8 cellular contexts compared by ENCODE assay signal in genomic region chr6:166862287-166862977, GRCh38.
DNase-seq lines count a peak whose midpoint lies in the region; ATAC-seq and TF ChIP-seq lines count a peak whose summit lies in the region.

No MANE protein-coding gene starts in this region.

- no TSS peak for BruUV-seq in Calu3 (replicated peaks; lab: Mats Ljungman, UMichigan)
- BruUV-seq in PC-3 (replicated peaks; lab: Mats Ljungman, UMichigan) = no TSS peak

- intact Hi-C loops in Calu3 (cut with micrococcal nuclease; ENCODE audit: unreplicated experiment) = loop anchor here (5.0 kb wide), 1 partner anchor 75 kb away; no protein-coding TSS in a partner anchor
- intact Hi-C loops in PC-3 (cut with micrococcal nuclease) = no loop called here
- intact Hi-C loops in ascending aorta (cut with DNase I) = no loop called here

- H4K20me1 ChIP-seq in PC-3 (ENCODE audit: low read length) = no peaks in the 10 kb centered on the region

- TF ChIP-seq CTCF in Calu3 (IDR thresholded peaks at IDR 0.05; ENCODE audit: unreplicated experiment) (no peak), PC-3 (conservative IDR thresholded peaks at IDR 0.05; ENCODE audit: low read depth, low read length) (no peak), ascending aorta (IDR thresholded peaks at IDR 0.05) (peak in 1 of 3 experiments; percentile 36)

- no peaks in the 10 kb centered on the region for H3K9me3 Mint-ChIP-seq in Calu3 (ENCODE audit: low read depth, unreplicated experiment)

- H3F3A ChIP-seq in PC-3 (ENCODE audit: low read length, unreplicated experiment) = no peaks in the 10 kb centered on the region

- no peak overlapping the region for H3K27ac Mint-ChIP-seq in Calu3 (ENCODE audit: unreplicated experiment)

- no peaks in the 10 kb centered on the region for H3K79me2 ChIP-seq in PC-3 (ENCODE audit: low read length)

- H3K27ac ChIP-seq in PC-3 (ENCODE audit: low read length) (no peak overlapping the region), ascending aorta (no peak overlapping the region), iPS-18a (ENCODE audit: low read length) (no peak overlapping the region), skeletal muscle tissue (ENCODE audit: low read depth, low read length) (no peak overlapping the region)

- H3K4me2 ChIP-seq in PC-3 (ENCODE audit: low read length) = peak overlapping the region; percentile 70

- POLR2A ChIA-PET in PC-3 (lab: Charles Lee; ENCODE audit: unreplicated experiment) = no interaction called here

- no peaks in the 10 kb centered on the region for H3K36me3 ChIP-seq in PC-3 (ENCODE audit: low read depth, low read length)
- no peaks in the 10 kb centered on the region for H3K36me3 ChIP-seq in ascending aorta
- no peaks in the 10 kb centered on the region for H3K36me3 ChIP-seq in iPS-18a (ENCODE audit: control insufficient read depth, low read depth, low read length)
- H3K36me3 ChIP-seq in skeletal muscle tissue (ENCODE audit: control insufficient read depth in 3 of 3, insufficient read depth in 3 of 3, low read length in 3 of 3) = no peaks in the 10 kb centered on the region

- H3K4me1 ChIP-seq in PC-3 (ENCODE audit: insufficient read depth, low read length) = no peaks in the 10 kb centered on the region
- peaks cover 3 to 6% of the 10 kb centered on the region in 2 donors for H3K4me1 ChIP-seq in ascending aorta
- H3K4me1 ChIP-seq in iPS-18a (ENCODE audit: control insufficient read depth, low read depth, low read length) = peaks cover 7% of the 10 kb centered on the region
- H3K4me1 ChIP-seq in skeletal muscle tissue (ENCODE audit: control insufficient read depth in 3 of 3, insufficient read depth in 3 of 3, low read length in 3 of 3) = peaks cover 0 to 5% (median 0%) of the 10 kb centered on the region in 3 donors

- DNase-seq in Calu3 (peak; percentile 39), PC-3 (no peak), ascending aorta (ENCODE audit: low spot score in 2 of 2) (no peak), GDM1 (lab: John Stamatoyannopoulos, UW) (no peak)
- DNase-seq in NK-92 treated with Interleukin-12 subunit alpha and Interleukin-12 subunit beta, amount 100 ng/mL, for 24 hours (lab: John Stamatoyannopoulos, UW) = no peak

- peak overlapping the region; percentile 80 for H3K4me3 Mint-ChIP-seq in Calu3 (ENCODE audit: low read depth, unreplicated experiment)

- peaks cover 53% of the 10 kb centered on the region for H3K27me3 Mint-ChIP-seq in Calu3 (ENCODE audit: unreplicated experiment)

- peak; percentile 44 for ATAC-seq in GM21786 (IDR thresholded peaks at IDR 0.05; ENCODE audit: unreplicated experiment)
- ATAC-seq in PC-3 = peak; percentile 35; the same call in 1 of the 2 replicates

- CTCF ChIA-PET in Calu3 (lab: Charles Lee) = interaction anchor here (0.6 to 1.5 kb wide), 3 partner anchors 13 to 373 kb away, joined by 3 to 4 read pairs (median 3); no protein-coding TSS in a partner anchor
- CTCF ChIA-PET in PC-3 (lab: Charles Lee) = no interaction called here

- H3K4me1 Mint-ChIP-seq in Calu3 (ENCODE audit: low read depth, unreplicated experiment) = no peaks in the 10 kb centered on the region

- peaks cover 11% of the 10 kb centered on the region for H3K36me3 Mint-ChIP-seq in Calu3 (ENCODE audit: insufficient read depth, unreplicated experiment)

- H2AFZ ChIP-seq in PC-3 (ENCODE audit: low read length) = peak overlapping the region; percentile 48; the same call in 1 of the 2 replicates

- H3K4me3 ChIP-seq in PC-3 (ENCODE audit: low read length) (peak overlapping the region; percentile 53), ascending aorta (peak overlapping the region; percentile 61 to 64), iPS-18a (ENCODE audit: low read length) (peak overlapping the region; percentile 72), skeletal muscle tissue (ENCODE audit: low read length in 3 of 3) (peak overlapping the region; percentile 42 to 64 (median 56))

- H3K9me2 ChIP-seq in PC-3 (replicated peaks; ENCODE audit: low read length) = no peaks in the 10 kb centered on the region

- H3K9ac ChIP-seq in PC-3 (ENCODE audit: low read length) (no peak overlapping the region), iPS-18a (ENCODE audit: low read length) (peak overlapping the region; percentile 46), skeletal muscle tissue (ENCODE audit: low read depth in 1 of 3, low read length in 3 of 3) (no peak overlapping the region)

- H3K27me3 ChIP-seq in PC-3 (ENCODE audit: low read length) (peaks cover 42% of the 10 kb centered on the region), ascending aorta (no peaks in the 10 kb centered on the region), iPS-18a (ENCODE audit: control insufficient read depth, insufficient read depth, low read length) (peaks cover 18% of the 10 kb centered on the region), skeletal muscle tissue (ENCODE audit: control insufficient read depth in 3 of 3, insufficient read depth in 3 of 3, low read length in 3 of 3) (peaks cover 38 to 49% (median 42%) of the 10 kb centered on the region in 3 donors)

- H3K9me3 ChIP-seq in PC-3 (ENCODE audit: low read length) (no peaks in the 10 kb centered on the region), ascending aorta (no peaks in the 10 kb centered on the region), iPS-18a (ENCODE audit: control insufficient read depth, low read depth, low read length) (no peaks in the 10 kb centered on the region), skeletal muscle tissue (ENCODE audit: control insufficient read depth in 3 of 3, low read length in 3 of 3) (peaks cover 0 to 3% (median 0%) of the 10 kb centered on the region in 3 donors)
